ENCODE assay signal across 21 cellular contexts in genomic region chr13:68050746-68051145, GRCh38.
"Had no signal": no experiment of that assay in that cellular context is flagged by ENCODE, and none has a peak within 500 bp of the region (broad histone marks: within the 10 kb centered on the region; RNA-seq: fewer than 3 reads in every experiment).

No MANE protein-coding gene starts in this region.

- ATAC-seq: SK-N-SH treated with all-trans-retinoic acid at 6 μM for 48 hours had no signal

- H3K4me3 ChIP-seq: SJCRH30 had no signal

- DNase-seq: IMR-90; Karpas-422; KG1; MV-4-11; NCI-H1048; NCI-H1105; NCI-H1417; NCI-H1436 treated with DMSO at 0.1 percent for 48 hours; NCI-H1694; NCI-H187 treated with DMSO at 0.1 percent for 48 hours; NCI-H2029 treated with DMSO at 0.1 percent for 48 hours; NCI-H2171 treated with DMSO at 0.1 percent for 48 hours; NCI-H345; NCI-H524 treated with DMSO at 0.1 percent for 48 hours; NCI-H774; NK-92 treated with Interleukin-12 subunit alpha and Interleukin-12 subunit beta, amount 100 ng/mL, for 24 hours; OCI-M1; RPMI8226; SHP77; SJCRH30 had no signal

- H3K27ac ChIP-seq: SJCRH30 had no signal

- H3K27me3 ChIP-seq: SJCRH30 had no signal

- H3K9me3 ChIP-seq: SJCRH30 had no signal

- H3K4me1 ChIP-seq: SJCRH30 had no signal

- H3K36me3 ChIP-seq: SJCRH30 had no signal
